In genomic region chr3:52406231-52406661, GRCh38 we compare ENCODE assay signal across 18 cellular contexts. TPM values are rescaled to one million over a fixed set of nuclear protein-coding genes. Genes with fewer than 3 reads are reported as not detected.
DNase-seq lines count a peak whose midpoint lies in the region; TF ChIP-seq lines count a peak whose summit lies in the region.
"Had no signal": no experiment of that assay in that cellular context is flagged by ENCODE, and none has a peak within 500 bp of the region (broad histone marks: within the 10 kb centered on the region; RNA-seq: fewer than 3 reads in every experiment).

No MANE protein-coding gene starts in this region.

- no peak for TF ChIP-seq EP300 in sigmoid colon (IDR thresholded peaks at IDR 0.05)

- intact Hi-C loops in left ventricle myocardium inferior (cut with micrococcal nuclease) (no loop called here), sigmoid colon (cut with DNase I) (no loop called here), OCI-LY7 (cut with micrococcal nuclease; ENCODE audit: unreplicated experiment) (no loop called here)

- CTCF ChIA-PET in OCI-LY7 (lab: Charles Lee; ENCODE audit: unreplicated experiment): interaction anchor here (0.7 kb wide), 1 partner anchor 49 kb away, joined by 3 read pairs; no protein-coding TSS in a partner anchor

- H3K9me2 ChIP-seq in OCI-LY7 (ENCODE audit: insufficient read depth, low read length): no peaks in the 10 kb centered on the region

- H3K9me3 ChIP-seq in left ventricle myocardium inferior (replicated peaks): no peaks in the 10 kb centered on the region
- no peaks in the 10 kb centered on the region for H3K9me3 ChIP-seq in sigmoid colon
- no peaks in the 10 kb centered on the region for H3K9me3 ChIP-seq in OCI-LY7 (ENCODE audit: low read length)
- H3K9me3 ChIP-seq: Caco-2 had no signal

- 0 out of 2 replicates have a peak, but pooled peaks cover under 1% of the 10 kb centered on the region for H4K20me1 ChIP-seq in OCI-LY7 (ENCODE audit: insufficient read depth, low read length)

- POLR2A ChIA-PET in OCI-LY7 (lab: Charles Lee): interaction anchor here (0.6 to 0.7 kb wide), 4 partner anchors 48 to 527 kb away, joined by 3 to 4 read pairs (median 3); no protein-coding TSS in a partner anchor

- 19 to 76% methylated on average over 11 of the region's 11 CpGs for WGBS in sigmoid colon, 2 donors

- TF ChIP-seq POLR2A in GM15510 (IDR thresholded peaks at IDR 0.05; ENCODE audit: borderline replicate concordance, extremely low read depth, insufficient read length): peak; percentile 13
- TF ChIP-seq POLR2A in sigmoid colon (IDR thresholded peaks at IDR 0.05): no peak

- BruUV-seq in OCI-LY7 (replicated peaks; lab: Mats Ljungman, UMichigan): no TSS peak

- DNase-seq in NCI-H2171 (lab: John Stamatoyannopoulos, UW): peak; percentile 13
- DNase-seq in left ventricle myocardium inferior: peak; percentile 12
- DNase-seq in sigmoid colon: peak; percentile 54
- no peak for DNase-seq in activated CD8-positive, alpha-beta memory T cell treated with anti-CD3 and anti-CD28 coated beads for 24 hours
- DNase-seq in AG08396 (ENCODE audit: low spot score): no peak
- no peak for DNase-seq in SHP77 (lab: John Stamatoyannopoulos, UW)
- DNase-seq in OCI-LY7 (ENCODE audit: low spot score): no peak
- DNase-seq: activated CD4-positive, alpha-beta T cell treated with anti-CD3 and anti-CD28 coated beads, Interleukin-2, amount 50 U/mL, for 4 hours; AML-193; Caco-2; glutamatergic neuron; mesendoderm; NCI-H187; NCI-H510A treated with DMSO at 0.1 percent for 48 hours; stimulated activated naive CD4-positive, alpha-beta T cell treated with Interleukin-2 at 50 U/mL for 16 hours had no signal

- peaks cover 73% of the 10 kb centered on the region for H3K36me3 ChIP-seq in left ventricle myocardium inferior
- peaks cover 44 to 69% (median 57%) of the 10 kb centered on the region in 4 donors for H3K36me3 ChIP-seq in sigmoid colon
- H3K36me3 ChIP-seq in OCI-LY7 (ENCODE audit: insufficient read depth, low read length): peaks cover 75% of the 10 kb centered on the region

- TF ChIP-seq CTCF in left ventricle myocardium inferior (IDR thresholded peaks at IDR 0.05; ENCODE audit: borderline replicate concordance): no peak
- TF ChIP-seq CTCF in sigmoid colon (IDR thresholded peaks at IDR 0.05): no peak
- TF ChIP-seq CTCF in OCI-LY7 (conservative IDR thresholded peaks at IDR 0.05; ENCODE audit: low read length): no peak

- H3K4me2 ChIP-seq in OCI-LY7 (ENCODE audit: low read length): no peak overlapping the region

- H3K27me3 ChIP-seq in left ventricle myocardium inferior (ENCODE audit: low read depth): no peaks in the 10 kb centered on the region
- no peaks in the 10 kb centered on the region for H3K27me3 ChIP-seq in sigmoid colon
- H3K27me3 ChIP-seq: cardiac muscle cell had no signal

- no peak overlapping the region for H3K4me3 ChIP-seq in left ventricle myocardium inferior
- no peak overlapping the region for H3K4me3 ChIP-seq in sigmoid colon
- no peak overlapping the region for H3K4me3 ChIP-seq in OCI-LY7 (ENCODE audit: low read depth, low read length, poor library complexity, severe bottlenecking)
- H3K4me3 ChIP-seq: cardiac muscle cell had no signal

- no peak overlapping the region for H2AFZ ChIP-seq in OCI-LY7 (ENCODE audit: low read length)

- H3K27ac ChIP-seq in left ventricle myocardium inferior (replicated peaks) (no peak overlapping the region), sigmoid colon (no peak overlapping the region), OCI-LY7 (ENCODE audit: low read depth, low read length, poor library complexity, severe bottlenecking) (no peak overlapping the region)
- H3K27ac ChIP-seq: cardiac muscle cell had no signal

- H3K4me1 ChIP-seq in left ventricle myocardium inferior: peaks cover 39% of the 10 kb centered on the region
- H3K4me1 ChIP-seq in sigmoid colon: peaks cover 0 to 27% (median 22%) of the 10 kb centered on the region in 4 donors
- H3K4me1 ChIP-seq in OCI-LY7 (ENCODE audit: insufficient read depth, low read length, poor library complexity, severe bottlenecking): peaks cover 11% of the 10 kb centered on the region

- peaks cover 25% of the 10 kb centered on the region for H3K79me2 ChIP-seq in OCI-LY7 (ENCODE audit: insufficient read depth, low read depth, low read length)

RNA-seq across cellular contexts. Expression of gene BAP1, which starts 3.6 kb away (rescaled TPM):
- 54.2 TPM for total RNA-seq in left ventricle myocardium inferior
- total RNA-seq in sigmoid colon: 10 to 100 TPM; 46.0 to 59.5 (median 52.0) TPM
- polyA plus RNA-seq in sigmoid colon: 10 to 100 TPM; 47.2 to 83.0 (median 50.5) TPM
- total RNA-seq in OCI-LY7 (2014; rRNA removed; shearing (Covaris generic)): 88.3 and 102 TPM in 2 replicates
- 102 and 105 TPM in 2 replicates for total RNA-seq in OCI-LY7 (2022)

RNA-seq across cellular contexts. Expression of gene PHF7, which starts 4.2 kb away (rescaled TPM):
- 16.8 TPM for total RNA-seq in left ventricle myocardium inferior
- total RNA-seq in sigmoid colon: 10 to 100 TPM in 3 of 4 donors, 1 to 10 TPM in 1; 8.9 to 14.1 (median 11.9) TPM
- polyA plus RNA-seq in sigmoid colon: 10 to 100 TPM in 1 of 3 donors, 1 to 10 TPM in 2; 5.3 to 10.5 (median 9.0) TPM
- total RNA-seq in OCI-LY7 (2014; rRNA removed; shearing (Covaris generic)): 32.9 and 33.3 TPM in 2 replicates
- 44.5 and 61.4 TPM in 2 replicates for total RNA-seq in OCI-LY7 (2022)

RNA-seq across cellular contexts. Expression of gene SEMA3G, which starts 38.7 kb away (rescaled TPM):
- total RNA-seq in left ventricle myocardium inferior (9.2 TPM), sigmoid colon (1 to 10 TPM; 2.6 to 5.4 (median 4.3) TPM), OCI-LY7 (2022) (0.15 TPM in 1 of 2 replicates, not detected in the other)
- polyA plus RNA-seq in sigmoid colon: 1 to 10 TPM in 1 of 3 donors, under 1 TPM in 2; 0.23 to 7.4 (median 0.60) TPM
- not detected in 2 replicates for total RNA-seq in OCI-LY7 (2014; rRNA removed; shearing (Covaris generic))

RNA-seq across cellular contexts. Expression of gene TNNC1, which starts 47.6 kb away (rescaled TPM):
- total RNA-seq in left ventricle myocardium inferior (8,962 TPM), sigmoid colon (1 to 10 TPM in 1 of 4 donors, under 1 TPM in 1, not detected in 2; 0.99 to 2.9 TPM), OCI-LY7 (2022) (3.2 and 5.0 TPM in 2 replicates)
- polyA plus RNA-seq in sigmoid colon: 10 to 100 TPM in 2 of 3 donors, 1 to 10 TPM in 1; 2.6 to 34.2 (median 23.6) TPM
- 0.57 and 0.90 TPM in 2 replicates for total RNA-seq in OCI-LY7 (2014; rRNA removed; shearing (Covaris generic))
- total RNA-seq: neural crest cell had no signal

RNA-seq across cellular contexts. Expression of gene NISCH, which starts 49.2 kb away (rescaled TPM):
- total RNA-seq in left ventricle myocardium inferior (44.3 TPM), sigmoid colon (100 to 1,000 TPM in 1 of 4 donors, 10 to 100 TPM in 3; 53.5 to 113 (median 68.4) TPM), OCI-LY7 (2022) (73.3 and 78.5 TPM in 2 replicates)
- 10 to 100 TPM; 14.3 to 47.4 (median 18.0) TPM for polyA plus RNA-seq in sigmoid colon
- total RNA-seq in OCI-LY7 (2014; rRNA removed; shearing (Covaris generic)): 53.8 and 60.5 TPM in 2 replicates

Comparison
In these comparisons a context has a peak if more than half of its experiments do, and no peak if none do; other contexts are left out.
1. DNase-seq: peak in NCI-H2171 (single experiment), left ventricle myocardium inferior (single experiment) and sigmoid colon (single experiment); none in activated CD8-positive, alpha-beta memory T cell treated with anti-CD3 and anti-CD28 coated beads for 24 hours (single experiment), AG08396 (single experiment), SHP77 (0 of 2) and OCI-LY7 (single experiment).